In genomic region chr4:40587351-40587750, GRCh38 we compare ENCODE assay signal across 19 cellular contexts. TPM values are rescaled to one million over a fixed set of nuclear protein-coding genes. Genes with fewer than 3 reads are reported as not detected.
A peak's percentile ranks its signal among the peaks of the same experiment; 100 is the strongest.
DNase-seq lines count a peak whose midpoint lies in the region; ATAC-seq and TF ChIP-seq lines count a peak whose summit lies in the region.
"Had no signal": no experiment of that assay in that cellular context is flagged by ENCODE, and none has a peak within 500 bp of the region (broad histone marks: within the 10 kb centered on the region; RNA-seq: fewer than 3 reads in every experiment).

No MANE protein-coding gene starts in this region.

- TF ChIP-seq CTCF in esophagus squamous epithelium (IDR thresholded peaks at IDR 0.05), result no peak
- TF ChIP-seq CTCF in vagina (IDR thresholded peaks at IDR 0.05), result no peak
- no peak for TF ChIP-seq CTCF in glutamatergic neuron (IDR thresholded peaks at IDR 0.05; ENCODE audit: partially characterized antibody, unreplicated experiment)

- H3K79me1 ChIP-seq in trophoblast cell (ENCODE audit: low read length), result peaks cover 12% of the 10 kb centered on the region

- peak overlapping the region in 3 of 4 donors; percentile 2 to 33 (median 17) for H3K27ac ChIP-seq in esophagus squamous epithelium
- H3K27ac ChIP-seq in trophoblast cell (ENCODE audit: low read depth, low read length), result peak overlapping the region; percentile 48
- H3K27ac ChIP-seq in vagina, result peak overlapping the region; percentile 56
- H3K27ac ChIP-seq: 22Rv1, BLaER1, right atrium auricular region had no signal

- peaks cover 12 to 48% (median 17%) of the 10 kb centered on the region in 3 donors for H3K4me1 ChIP-seq in esophagus squamous epithelium
- H3K4me1 ChIP-seq in trophoblast cell (ENCODE audit: control insufficient read depth in 1 of 2, insufficient read depth in 2 of 2, low read length in 2 of 2), result peaks cover 18 to 29% of the 10 kb centered on the region in 2 experiments
- peaks cover 13% of the 10 kb centered on the region for H3K4me1 ChIP-seq in vagina
- H3K4me1 ChIP-seq: BLaER1, right atrium auricular region had no signal

- H3K36me3 ChIP-seq in esophagus squamous epithelium (peaks cover 0 to 38% (median 7%) of the 10 kb centered on the region in 3 donors), trophoblast cell (ENCODE audit: control insufficient read depth in 1 of 2, insufficient read depth in 2 of 2, low read length in 2 of 2) (no peaks in the 10 kb centered on the region), vagina (no peaks in the 10 kb centered on the region)
- H3K36me3 ChIP-seq: BLaER1, right atrium auricular region had no signal

- H2BK5ac ChIP-seq in trophoblast cell (ENCODE audit: low read depth, low read length, poor library complexity), result peak overlapping the region; percentile 83

- H3K4me1 Mint-ChIP-seq in glutamatergic neuron (ENCODE audit: low read depth, unreplicated experiment), result no peaks in the 10 kb centered on the region
- H3K4me1 Mint-ChIP-seq: neural crest cell had no signal

- 88 to 91% methylated on average over 2 of the region's 2 CpGs for WGBS in esophagus squamous epithelium, 2 donors
- no CpG with 5 or more reads among the region's 2 CpGs for WGBS in trophoblast cell (ENCODE audit: extremely low coverage, insufficient coverage, insufficient read length)

- H3K9me3 ChIP-seq in esophagus squamous epithelium, result no peaks in the 10 kb centered on the region
- H3K9me3 ChIP-seq in trophoblast cell (ENCODE audit: insufficient read depth, low read depth, low read length), result no peaks in the 10 kb centered on the region
- no peaks in the 10 kb centered on the region for H3K9me3 ChIP-seq in vagina
- H3K9me3 ChIP-seq: BLaER1, right atrium auricular region had no signal

- DNase-seq in SIG-M5 treated with dmso at 0.1 percent for 504 hours (lab: John Stamatoyannopoulos, UW; ENCODE audit: unreplicated experiment), result peak; percentile 6
- DNase-seq in SIG-M5 (lab: John Stamatoyannopoulos, UW), result no peak
- DNase-seq in esophagus squamous epithelium (lab: John Stamatoyannopoulos, UW), result no peak
- DNase-seq in trophoblast cell, result no peak
- DNase-seq in vagina (ENCODE audit: extremely low spot score in 2 of 2), result no peak
- DNase-seq in glutamatergic neuron, result no peak
- no peak for DNase-seq in Kasumi-1 (lab: John Stamatoyannopoulos, UW)
- DNase-seq: activated CD4-positive, alpha-beta T cell treated with anti-CD3 and anti-CD28 coated beads, Interleukin-2, amount 50 U/mL, for 4 hours; activated T-cell treated with anti-CD3 and anti-CD28 coated beads for 4 hours; dorsolateral prefrontal cortex; NCI-H1417 treated with DMSO at 0.1 percent for 48 hours; NCI-H82; stimulated activated CD4-positive, alpha-beta T cell treated with anti-CD3 and anti-CD28 coated beads, Interleukin-1b, Interleukin-23, amount 100 ng/mL, for 48 hours had no signal

- TF ChIP-seq POLR2A in esophagus squamous epithelium (IDR thresholded peaks at IDR 0.05) (no peak), vagina (IDR thresholded peaks at IDR 0.05) (no peak)

- peak overlapping the region; percentile 60 for H3K14ac ChIP-seq in trophoblast cell (ENCODE audit: low read length)

- no peak overlapping the region for H3K4me2 ChIP-seq in trophoblast cell (ENCODE audit: low read length)
- H3K4me2 ChIP-seq: BLaER1 had no signal

- peak overlapping the region; percentile 89 for H2BK120ac ChIP-seq in trophoblast cell (ENCODE audit: insufficient read depth, low read length, poor library complexity)

- no peak overlapping the region for H3K23ac ChIP-seq in trophoblast cell (ENCODE audit: low read length)

- H4K8ac ChIP-seq in trophoblast cell (ENCODE audit: low read depth, low read length), result peak overlapping the region; percentile 20

- no peak overlapping the region for H3K4me3 Mint-ChIP-seq in glutamatergic neuron (ENCODE audit: unreplicated experiment)
- H3K4me3 Mint-ChIP-seq: activated naive CD8-positive, alpha-beta T cell; neural crest cell had no signal

- no peak for ATAC-seq in HG03520 (IDR thresholded peaks at IDR 0.05; ENCODE audit: unreplicated experiment)

- H3K27me3 Mint-ChIP-seq in glutamatergic neuron (ENCODE audit: unreplicated experiment), result no peaks in the 10 kb centered on the region
- H3K27me3 Mint-ChIP-seq: activated naive CD8-positive, alpha-beta T cell had no signal

- H3K36me3 Mint-ChIP-seq in glutamatergic neuron (ENCODE audit: unreplicated experiment), result no peaks in the 10 kb centered on the region
- H3K36me3 Mint-ChIP-seq: activated naive CD8-positive, alpha-beta T cell had no signal

- peaks cover 4% of the 10 kb centered on the region for H3K79me2 ChIP-seq in trophoblast cell (ENCODE audit: control insufficient read depth, insufficient read depth, low read length, poor library complexity)

- H2BK12ac ChIP-seq in trophoblast cell (ENCODE audit: low read length), result peak overlapping the region; percentile 90

- no peak overlapping the region for H3K27ac Mint-ChIP-seq in glutamatergic neuron (ENCODE audit: unreplicated experiment)
- H3K27ac Mint-ChIP-seq: activated naive CD8-positive, alpha-beta T cell had no signal

- H3K4me3 ChIP-seq in esophagus squamous epithelium, result no peak overlapping the region
- H3K4me3 ChIP-seq in trophoblast cell (ENCODE audit: low read depth, low read length), result no peak overlapping the region
- H3K4me3 ChIP-seq in vagina, result no peak overlapping the region
- H3K4me3 ChIP-seq: BLaER1, dorsolateral prefrontal cortex, right atrium auricular region had no signal

- H3K9me3 Mint-ChIP-seq in glutamatergic neuron (ENCODE audit: unreplicated experiment), result peaks cover 4% of the 10 kb centered on the region
- H3K9me3 Mint-ChIP-seq: neural crest cell had no signal

- H3K9ac ChIP-seq in trophoblast cell (ENCODE audit: low read length), result no peak overlapping the region
- H3K9ac ChIP-seq: BLaER1 had no signal

- no peak overlapping the region for H2AFZ ChIP-seq in trophoblast cell (ENCODE audit: insufficient read depth, low read length, poor library complexity)

- peak overlapping the region; percentile 87 for H2AK5ac ChIP-seq in trophoblast cell (ENCODE audit: low read length)

- H4K12ac ChIP-seq in trophoblast cell (ENCODE audit: low read depth, low read length), result no peak overlapping the region

- intact Hi-C loops in esophagus squamous epithelium (cut with DNase I) (no loop called here), vagina (cut with DNase I) (no loop called here)

- H3K27me3 ChIP-seq in esophagus squamous epithelium (no peaks in the 10 kb centered on the region), trophoblast cell (ENCODE audit: insufficient read depth, low read length) (no peaks in the 10 kb centered on the region), vagina (no peaks in the 10 kb centered on the region)
- H3K27me3 ChIP-seq: BLaER1, right atrium auricular region had no signal

- H4K91ac ChIP-seq in trophoblast cell (ENCODE audit: low read depth, low read length), result peak overlapping the region; percentile 70

- peak overlapping the region; percentile 39 for H3K4ac ChIP-seq in trophoblast cell (ENCODE audit: low read depth, low read length)

- peak overlapping the region; percentile 52 for H3K18ac ChIP-seq in trophoblast cell (ENCODE audit: low read length)

RNA-seq across cellular contexts. Expression of gene RBM47, which starts 42.3 kb away (rescaled TPM):
- total RNA-seq in esophagus squamous epithelium (100 to 1,000 TPM in 2 of 4 donors, 10 to 100 TPM in 2; 94.6 to 197 (median 125) TPM), vagina (61.1 TPM), glutamatergic neuron (ENCODE audit: unreplicated experiment) (0.98 TPM)
- 45.7 and 49.2 TPM in 2 replicates for polyA plus RNA-seq in trophoblast cell (2013)

Comparison
In these comparisons a context has a peak if more than half of its experiments do, and no peak if none do; other contexts are left out.
1. RNA of gene RBM47, which starts 42.3 kb away (total RNA-seq): 94.6 to 197 TPM in esophagus squamous epithelium and 61.1 TPM in vagina (single experiment); 0.98 TPM in glutamatergic neuron (single experiment); every median in the first group is over 10 times any median in the second.
2. Peak in every context shown above with its lines, with median percentiles within 50 percentile points of each other: H3K27ac ChIP-seq.